12 cellular contexts compared by ENCODE assay signal in the genomic region with DNA sequence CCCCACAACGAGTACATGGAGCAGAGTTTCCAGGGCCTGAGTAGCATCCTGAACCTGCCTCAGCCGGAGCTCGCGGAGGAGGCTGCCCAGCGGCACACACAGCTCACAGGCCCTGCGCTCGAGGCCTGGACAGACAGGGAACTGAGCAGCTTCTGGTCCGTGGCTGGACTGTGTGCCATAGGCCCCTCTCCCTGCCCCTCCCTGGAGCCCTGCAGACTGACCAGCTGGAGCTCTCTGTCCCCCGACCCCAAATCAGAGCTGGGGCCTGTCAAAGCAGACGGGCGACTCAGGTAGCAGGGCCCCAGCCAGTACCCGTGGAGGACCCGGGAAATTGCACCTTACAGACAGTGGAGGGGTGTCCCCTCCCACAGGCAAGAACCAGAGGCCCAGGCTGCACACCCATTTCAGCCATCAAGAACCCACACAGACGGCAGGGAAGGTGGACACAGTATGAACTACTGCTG.
"Had no signal": no experiment of that assay in that cellular context is flagged by ENCODE, and none has a peak within 500 bp of the region (broad histone marks: within the 10 kb centered on the region; RNA-seq: fewer than 3 reads in every experiment).

No MANE protein-coding gene starts in this region.

- H3K4me3 ChIP-seq: gastroesophageal sphincter, lung, prostate gland, SK-N-MC, thyroid gland had no signal

- H3K27ac ChIP-seq: gastroesophageal sphincter, prostate gland, SK-N-MC, thyroid gland, VCaP had no signal

- ATAC-seq: gastroesophageal sphincter, right cardiac atrium had no signal

- H3K9me3 ChIP-seq: gastroesophageal sphincter, prostate gland, thyroid gland had no signal

- H3K4me1 ChIP-seq: prostate gland had no signal

- DNase-seq: activated CD4-positive, alpha-beta T cell treated with anti-CD3 and anti-CD28 coated beads for 1 hour; activated CD4-positive, alpha-beta T cell treated with anti-CD3 and anti-CD28 coated beads, Interleukin-2, amount 50 U/mL, for 4 hours; erythroblast; midbrain; right cardiac atrium; T-helper 1 cell; thyroid gland had no signal

- H3K27me3 ChIP-seq: gastroesophageal sphincter, thyroid gland had no signal
